ENCODE assay signal across 10 cellular contexts in the genomic region with DNA sequence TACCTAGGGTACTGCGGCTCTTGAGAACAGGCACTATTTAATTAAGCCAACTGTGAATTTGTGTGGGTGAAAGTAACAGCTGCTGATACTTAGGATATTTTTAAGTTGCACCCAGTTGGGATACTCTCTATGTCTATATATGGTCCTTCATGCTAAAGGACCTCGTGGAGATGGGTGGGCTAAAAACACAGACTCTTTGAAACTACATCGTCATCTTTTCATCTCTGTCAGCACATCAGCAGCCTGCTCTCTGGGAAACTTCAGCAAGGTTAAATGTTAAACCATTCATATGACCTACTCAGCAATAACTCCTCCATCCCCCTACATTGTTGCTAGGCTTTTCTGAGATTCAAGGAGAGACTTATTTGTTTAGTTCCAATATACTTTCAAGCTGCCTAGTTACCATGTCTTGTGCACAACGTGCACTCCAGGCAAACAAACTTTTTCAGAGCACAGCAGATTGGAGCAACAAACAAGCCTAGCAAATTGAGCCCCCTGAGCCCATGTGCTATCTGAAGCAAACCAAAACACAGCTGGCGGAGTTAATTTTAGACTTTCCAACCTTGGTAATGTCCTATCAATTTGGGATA. TPM values are rescaled to one million over a fixed set of nuclear protein-coding genes. Genes with fewer than 3 reads are reported as not detected.
DNase-seq lines count a peak whose midpoint lies in the region; ATAC-seq and TF ChIP-seq lines count a peak whose summit lies in the region.
"Had no signal": no experiment of that assay in that cellular context is flagged by ENCODE, and none has a peak within 500 bp of the region (broad histone marks: within the 10 kb centered on the region; RNA-seq: fewer than 3 reads in every experiment).

No MANE protein-coding gene starts in this region.

- peak overlapping the region in 9 of 10 donors; percentile 31 to 80 (median 55) for H3K27ac ChIP-seq in heart right ventricle
- H3K27ac ChIP-seq in skeletal muscle tissue (ENCODE audit: low read depth, low read length): peak overlapping the region; percentile 23
- H3K27ac ChIP-seq in ascending aorta: no peak overlapping the region
- no peak overlapping the region for H3K27ac ChIP-seq in WERI-Rb-1

- H3K9me3 ChIP-seq in heart right ventricle (no peaks in the 10 kb centered on the region), skeletal muscle tissue (ENCODE audit: control insufficient read depth in 3 of 3, low read length in 3 of 3) (no peaks in the 10 kb centered on the region), ascending aorta (no peaks in the 10 kb centered on the region), WERI-Rb-1 (ENCODE audit: severe bottlenecking) (no peaks in the 10 kb centered on the region)

- TF ChIP-seq CTCF in heart right ventricle (IDR thresholded peaks at IDR 0.05) (no peak), ascending aorta (IDR thresholded peaks at IDR 0.05) (no peak), WERI-Rb-1 (IDR thresholded peaks at IDR 0.05; ENCODE audit: low read depth, low read length) (no peak)

- no peak overlapping the region for H3K9ac ChIP-seq in skeletal muscle tissue (ENCODE audit: low read depth in 1 of 3, low read length in 3 of 3)

- H3K4me1 ChIP-seq in heart right ventricle: peaks cover 0 to 25% (median 14%) of the 10 kb centered on the region in 9 donors
- no peaks in the 10 kb centered on the region for H3K4me1 ChIP-seq in skeletal muscle tissue (ENCODE audit: control insufficient read depth in 3 of 3, insufficient read depth in 3 of 3, low read length in 3 of 3)
- no peaks in the 10 kb centered on the region for H3K4me1 ChIP-seq in ascending aorta

- intact Hi-C loops in heart right ventricle (cut with DNase I) (loop anchor here in 1 of 10 donors (5.0 kb wide), 1 partner anchor 54 kb away; no protein-coding TSS in a partner anchor), ascending aorta (cut with DNase I) (no loop called here)

- H3K4me3 ChIP-seq in heart right ventricle (no peak overlapping the region), skeletal muscle tissue (ENCODE audit: low read length in 3 of 3) (no peak overlapping the region), ascending aorta (no peak overlapping the region), WERI-Rb-1 (ENCODE audit: low read depth, low read length) (no peak overlapping the region)

- H3K36me3 ChIP-seq in heart right ventricle (no peaks in the 10 kb centered on the region), skeletal muscle tissue (ENCODE audit: control insufficient read depth in 3 of 3, insufficient read depth in 3 of 3, low read length in 3 of 3) (no peaks in the 10 kb centered on the region), ascending aorta (no peaks in the 10 kb centered on the region), WERI-Rb-1 (no peaks in the 10 kb centered on the region)

- 17 to 23% methylated on average over 5 of the region's 5 CpGs for WGBS in heart right ventricle, 2 donors

- peak in 1 of 2 donors; percentile 23 for DNase-seq in heart right ventricle
- no peak for DNase-seq in ascending aorta (ENCODE audit: low spot score in 2 of 2)
- no peak for DNase-seq in WERI-Rb-1
- no peak for DNase-seq in Kasumi-1 (lab: John Stamatoyannopoulos, UW)
- DNase-seq: activated B cell treated with CpG ODN at 0.5 μM for 24 hours, EL, foreskin fibroblast had no signal

- ATAC-seq in GM21390 (IDR thresholded peaks at IDR 0.05; ENCODE audit: unreplicated experiment) (peak; percentile 60), HG03558 (IDR thresholded peaks at IDR 0.05; ENCODE audit: extremely low read depth, unreplicated experiment) (peak; percentile 57), heart right ventricle (peak; percentile 32 to 78 (median 62))

- H3K27me3 ChIP-seq in heart right ventricle (no peaks in the 10 kb centered on the region), skeletal muscle tissue (ENCODE audit: control insufficient read depth in 3 of 3, insufficient read depth in 3 of 3, low read length in 3 of 3) (no peaks in the 10 kb centered on the region), ascending aorta (no peaks in the 10 kb centered on the region), WERI-Rb-1 (ENCODE audit: insufficient read depth, low read depth, severe bottlenecking) (no peaks in the 10 kb centered on the region)

RNA-seq across cellular contexts. Expression of a gene that starts 6.2 kb away (rescaled TPM):
- total RNA-seq in heart right ventricle (10 to 100 TPM; 15.6 to 33.4 (median 20.3) TPM), skeletal muscle tissue (30.3 TPM), ascending aorta (2.6 TPM)
- polyA plus RNA-seq in heart right ventricle: 1 to 10 TPM; 3.9 to 6.0 TPM

RNA-seq across cellular contexts. Expression of a gene that starts 56.3 kb away (rescaled TPM):
- total RNA-seq in heart right ventricle (100 to 1,000 TPM in 7 of 10 donors, 10 to 100 TPM in 3; 85.1 to 131 (median 101) TPM), skeletal muscle tissue (87.7 TPM), ascending aorta (23.3 TPM)
- 10 to 100 TPM; 33.7 to 54.7 TPM for polyA plus RNA-seq in heart right ventricle

Comparison
In these comparisons a context has a peak if more than half of its experiments do, and no peak if none do; other contexts are left out.
1. H3K27ac ChIP-seq: peak in heart right ventricle (9 of 10) and skeletal muscle tissue (single experiment); none in ascending aorta (0 of 2) and WERI-Rb-1 (single experiment).
2. Peak in every context shown above with its lines, with median percentiles within 50 percentile points of each other: ATAC-seq.